In the genomic region with DNA sequence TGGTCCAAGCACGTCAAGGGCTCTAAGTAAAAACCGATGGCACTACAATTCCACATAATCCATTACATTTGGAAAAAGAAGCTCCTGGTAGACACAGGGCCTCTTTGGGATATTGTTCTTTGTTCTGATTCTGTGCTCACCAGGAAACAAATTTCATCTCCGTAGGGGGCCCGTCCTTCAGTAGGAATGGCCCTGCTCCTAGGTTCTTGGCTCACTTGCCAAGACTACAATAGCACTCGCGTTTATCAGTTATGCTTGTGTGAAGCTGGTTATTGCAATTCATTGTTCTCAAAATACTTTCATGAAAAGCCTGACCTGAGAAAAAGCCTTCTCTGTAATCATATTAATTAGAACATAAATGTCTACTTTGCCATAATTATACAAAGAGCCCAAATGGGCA, we compare ENCODE assay signal across 14 cellular contexts. TPM values are rescaled to one million over a fixed set of nuclear protein-coding genes. Genes with fewer than 3 reads are reported as not detected.
DNase-seq lines count a peak whose midpoint lies in the region; ATAC-seq and TF ChIP-seq lines count a peak whose summit lies in the region.
"Had no signal": no experiment of that assay in that cellular context is flagged by ENCODE, and none has a peak within 500 bp of the region (broad histone marks: within the 10 kb centered on the region; RNA-seq: fewer than 3 reads in every experiment).

No MANE protein-coding gene starts in this region.

- TF ChIP-seq CTCF in left ventricle myocardium inferior (IDR thresholded peaks at IDR 0.05; ENCODE audit: borderline replicate concordance): no peak
- TF ChIP-seq CTCF in upper lobe of right lung (IDR thresholded peaks at IDR 0.05): no peak

- no peaks in the 10 kb centered on the region for H3K27me3 Mint-ChIP-seq in T-cell
- H3K27me3 Mint-ChIP-seq: progenitor cell of endocrine pancreas had no signal

- H3K27ac ChIP-seq in left ventricle myocardium inferior (replicated peaks): peak overlapping the region; percentile 35
- H3K27ac ChIP-seq in upper lobe of right lung: no peak overlapping the region
- H3K27ac ChIP-seq: vagina had no signal

- H3K4me3 Mint-ChIP-seq in T-cell: peak overlapping the region in 2 of 3 donors; percentile 28 to 60

- no peaks in the 10 kb centered on the region for H3K9me3 Mint-ChIP-seq in T-cell

- H3K4me1 ChIP-seq in left ventricle myocardium inferior (peaks cover 38% of the 10 kb centered on the region), upper lobe of right lung (peaks cover 15% of the 10 kb centered on the region)
- H3K4me1 ChIP-seq: vagina had no signal

- no peaks in the 10 kb centered on the region for H3K9me3 ChIP-seq in left ventricle myocardium inferior (replicated peaks)
- no peaks in the 10 kb centered on the region for H3K9me3 ChIP-seq in upper lobe of right lung
- H3K9me3 ChIP-seq: vagina had no signal

- DNase-seq in left ventricle myocardium inferior (no peak), left cardiac atrium (no peak), NCI-H1436 treated with DMSO at 0.1 percent for 48 hours (lab: John Stamatoyannopoulos, UW) (peak; percentile 66), T-cell (no peak), upper lobe of right lung (no peak)
- DNase-seq: activated CD4-positive, alpha-beta T cell treated with anti-CD3 and anti-CD28 coated beads for 48 hours; GDM1; NCI-H82; T-helper 9 cell had no signal

- H3K36me3 Mint-ChIP-seq in T-cell: peaks cover 69% of the 10 kb centered on the region

- H3K36me3 ChIP-seq in left ventricle myocardium inferior (peaks cover 52% of the 10 kb centered on the region), upper lobe of right lung (peaks cover 61% of the 10 kb centered on the region)

- CTCF ChIA-PET in T-cell (lab: Charles Lee): interaction anchor here (0.6 to 2.8 kb wide), 3 partner anchors 13 to 29 kb away, joined by 3 to 11 read pairs (median 4); no protein-coding TSS in a partner anchor

- ATAC-seq in left cardiac atrium: no peak
- ATAC-seq in T-cell (replicated peaks in 1 of 4): no peak
- no peak for ATAC-seq in GM21576 (IDR thresholded peaks at IDR 0.05; ENCODE audit: unreplicated experiment)
- ATAC-seq in upper lobe of right lung: no peak
- ATAC-seq in GM21528 (IDR thresholded peaks at IDR 0.05; ENCODE audit: low FRiP score, unreplicated experiment): no peak
- ATAC-seq: HCT116 had no signal

- intact Hi-C loops in left ventricle myocardium inferior (cut with micrococcal nuclease): no loop called here
- intact Hi-C loops in left cardiac atrium (cut with DNase I): no loop called here
- intact Hi-C loops in upper lobe of right lung (cut with DNase I): no loop called here

- H3K27me3 ChIP-seq in left ventricle myocardium inferior (ENCODE audit: low read depth) (no peaks in the 10 kb centered on the region), upper lobe of right lung (no peaks in the 10 kb centered on the region)
- H3K27me3 ChIP-seq: vagina had no signal

- POLR2A ChIA-PET in T-cell (lab: Charles Lee): interaction anchor here (0.6 to 1.2 kb wide), 7 partner anchors 16 to 301 kb away, joined by 3 to 7 read pairs (median 5); a partner anchor contains a TSS

- H3K4me3 ChIP-seq in left ventricle myocardium inferior (no peak overlapping the region), upper lobe of right lung (no peak overlapping the region)
- H3K4me3 ChIP-seq: vagina had no signal

- peak overlapping the region; percentile 67 to 76 for H3K27ac Mint-ChIP-seq in T-cell
- H3K27ac Mint-ChIP-seq: progenitor cell of endocrine pancreas had no signal

- peaks cover 79 to 82% (median 80%) of the 10 kb centered on the region in 3 donors for H3K4me1 Mint-ChIP-seq in T-cell

RNA-seq across cellular contexts. Expression of a gene that starts 10.3 kb away (rescaled TPM):
- total RNA-seq in left ventricle myocardium inferior (3.4 TPM), left cardiac atrium (1 to 10 TPM; 4.8 to 7.3 TPM), T-cell (1 to 10 TPM; 1.2 to 7.6 (median 5.1) TPM), upper lobe of right lung (6.4 TPM)
